Comparison of ENCODE assay signal across 13 cellular contexts in the genomic region with DNA sequence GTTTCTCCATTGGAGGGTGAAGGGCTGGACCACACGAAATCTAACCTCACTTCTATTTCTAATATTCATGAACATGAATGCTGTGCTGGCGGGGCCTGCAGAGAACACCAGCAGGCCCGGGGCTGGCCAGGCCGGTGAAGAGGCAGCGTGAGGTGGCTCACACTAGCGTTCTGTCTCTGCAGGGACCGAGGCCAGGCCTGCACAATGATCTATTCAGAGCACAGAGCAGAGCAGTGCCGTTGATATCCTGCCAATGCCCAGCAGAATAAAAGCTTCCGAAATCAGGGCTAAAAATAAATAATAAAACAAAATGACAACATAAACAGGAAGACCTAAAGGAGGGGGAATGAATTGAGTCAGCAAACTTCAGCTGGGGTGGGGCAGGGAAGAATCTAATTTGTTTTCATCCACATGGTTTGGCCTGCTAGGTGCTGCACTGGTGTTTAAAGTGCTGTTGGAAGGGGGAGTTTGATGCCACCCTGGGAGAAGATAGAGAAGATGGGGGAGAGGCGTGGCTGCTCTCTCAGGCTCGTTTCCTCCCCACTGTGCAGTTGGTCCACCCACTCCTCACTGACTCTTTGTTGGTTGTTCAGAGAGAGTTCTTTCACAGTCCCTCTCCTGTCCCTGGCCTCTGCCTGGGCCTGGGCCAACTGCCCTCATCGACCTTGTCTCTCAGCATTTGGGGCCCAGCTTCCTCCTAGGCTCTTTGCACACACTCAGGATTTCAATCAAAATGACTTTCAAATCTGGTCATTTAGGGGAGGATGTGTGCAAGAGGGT.
DNase-seq lines count a peak whose midpoint lies in the region; ATAC-seq, FAIRE-seq and TF ChIP-seq lines count a peak whose summit lies in the region.
"Had no signal": no experiment of that assay in that cellular context is flagged by ENCODE, and none has a peak within 500 bp of the region (broad histone marks: within the 10 kb centered on the region; RNA-seq: fewer than 3 reads in every experiment).

No MANE protein-coding gene starts in this region.

- no peak for FAIRE-seq in H54 (lab: Jason Lieb, UNC)
- FAIRE-seq: pancreas had no signal

- no peak for TF ChIP-seq CTCF in foreskin keratinocyte (conservative IDR thresholded peaks at IDR 0.05)

- no peaks in the 10 kb centered on the region for H3K4me1 ChIP-seq in foreskin keratinocyte
- H3K4me1 ChIP-seq: pancreas had no signal

- peaks cover 6% of the 10 kb centered on the region for H3K27me3 ChIP-seq in foreskin keratinocyte
- H3K27me3 ChIP-seq: pancreas had no signal

- intact Hi-C loops in sciatic nerve (cut with DNase I), result loop anchor here (10.0 kb wide), 1 partner anchor 1338 kb away; the partner anchor contains the start of gene NTRK3

- no peak overlapping the region for H3K27ac ChIP-seq in foreskin keratinocyte
- H3K27ac ChIP-seq: C4-2B, pancreas had no signal

- ATAC-seq in sciatic nerve (peak; percentile 93), GM18502 (IDR thresholded peaks at IDR 0.05; ENCODE audit: poor library complexity, unreplicated experiment) (no peak), foreskin keratinocyte (no peak)
- ATAC-seq: PC-3 had no signal

- DNase-seq in NCI-H748 (lab: John Stamatoyannopoulos, UW; ENCODE audit: unreplicated experiment), result peak; percentile 47
- DNase-seq in cerebellum (ENCODE audit: low spot score), result peak; percentile 64
- DNase-seq in inferior parietal cortex (ENCODE audit: extremely low spot score), result peak; percentile 87
- DNase-seq in sciatic nerve (ENCODE audit: low spot score), result peak; percentile 76
- no peak for DNase-seq in H54 (ENCODE audit: insufficient read length, low spot score)
- DNase-seq in foreskin keratinocyte, result no peak
- DNase-seq in activated CD4-positive, alpha-beta T cell treated with anti-CD3 and anti-CD28 coated beads for 48 hours, result no peak
- DNase-seq: activated CD4-positive, CD25-positive, alpha-beta regulatory T cell; NCI-H2227 treated with DMSO at 0.1 percent for 48 hours; PC-3 had no signal

- TF ChIP-seq POLR2A in H54 (IDR thresholded peaks at IDR 0.05; ENCODE audit: low read depth, low read length), result no peak

Comparison
In these comparisons a context has a peak if more than half of its experiments do, and no peak if none do; other contexts are left out.
1. DNase-seq: peak in NCI-H748 (single experiment), cerebellum (single experiment), inferior parietal cortex (single experiment) and sciatic nerve (single experiment); none in H54 (single experiment), foreskin keratinocyte (0 of 2) and activated CD4-positive, alpha-beta T cell treated with anti-CD3 and anti-CD28 coated beads for 48 hours (single experiment).